21 cellular contexts compared by ENCODE assay signal in the genomic region with DNA sequence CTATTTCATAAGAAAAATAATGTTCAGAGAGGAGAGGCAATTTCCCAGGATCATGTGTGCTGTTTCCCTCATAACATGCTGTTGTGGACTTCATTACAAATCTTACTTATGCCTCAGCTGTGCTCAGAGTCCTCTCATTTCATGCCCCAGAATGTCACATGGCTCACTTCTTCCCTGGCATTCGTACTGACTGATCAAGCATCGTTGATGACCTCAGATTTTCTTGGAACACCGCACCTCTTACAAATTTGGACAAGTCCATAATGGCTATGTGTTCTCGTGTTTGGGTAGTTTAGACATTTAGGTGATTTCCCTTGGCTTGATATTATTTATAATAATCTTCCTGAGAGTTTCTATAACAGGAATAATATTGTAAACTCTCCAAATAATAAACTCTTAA. TPM values are rescaled to one million over a fixed set of nuclear protein-coding genes. Genes with fewer than 3 reads are reported as not detected.
A peak's percentile ranks its signal among the peaks of the same experiment; 100 is the strongest.
DNase-seq lines count a peak whose midpoint lies in the region; ATAC-seq and TF ChIP-seq lines count a peak whose summit lies in the region.
"Had no signal": no experiment of that assay in that cellular context is flagged by ENCODE, and none has a peak within 500 bp of the region (broad histone marks: within the 10 kb centered on the region; RNA-seq: fewer than 3 reads in every experiment).

No MANE protein-coding gene starts in this region.

- ATAC-seq in foreskin keratinocyte = peak; percentile 39
- no peak for ATAC-seq in activated T-cell treated with anti-CD3 and anti-CD28 coated beads, Interleukin-2, amount 50 U/mL, for 72 hours (replicated peaks in 1 of 2)
- no peak for ATAC-seq in natural killer cell
- ATAC-seq: A549 had no signal

- H3K27me3 ChIP-seq in foreskin keratinocyte = no peaks in the 10 kb centered on the region
- H3K27me3 ChIP-seq: BE2C; BLaER1 treated with 17β-estradiol and CSF1 and Interleukin-3, amounts not matched to agents 10 nM and 100 nM had no signal

- H3K27me3 Mint-ChIP-seq in activated CD4-positive, alpha-beta T cell treated with anti-CD3 and anti-CD28 coated beads, Interleukin-2, amount 10 ng/mL, durations not matched to agents 24 days and 14 days = peaks cover 5% of the 10 kb centered on the region
- no peaks in the 10 kb centered on the region for H3K27me3 Mint-ChIP-seq in activated T-cell treated with anti-CD3 and anti-CD28 coated beads, Interleukin-2, amount 50 U/mL, for 72 hours (ENCODE audit: low read depth)
- peaks cover 13 to 47% of the 10 kb centered on the region in 2 donors for H3K27me3 Mint-ChIP-seq in natural killer cell (ENCODE audit: low read depth in 2 of 2)

- peak; percentile 34 for DNase-seq in activated CD4-positive, alpha-beta T cell treated with anti-CD3 and anti-CD28 coated beads, Interleukin-2, amount 10 ng/mL, durations not matched to agents 24 days and 14 days
- no peak for DNase-seq in activated CD4-positive, alpha-beta T cell treated with anti-CD3 and anti-CD28 coated beads for 48 hours
- DNase-seq in epithelial cell of proximal tubule (ENCODE audit: low read depth) = peak; percentile 54
- DNase-seq in foreskin keratinocyte = peak; percentile 32 to 57
- no peak for DNase-seq in activated T-cell treated with anti-CD3 and anti-CD28 coated beads, Interleukin-2, amount 50 U/mL, for 72 hours
- no peak for DNase-seq in natural killer cell
- DNase-seq: 8988T; ACHN; AML-193; BE2C; CD4-positive, alpha-beta T cell; CD8-positive, alpha-beta memory T cell; DMS 273 treated with DMSO at 0.1 percent for 48 hours; DND-41; GM23248; H7; HCEC 1CT had no signal

- no peak overlapping the region for H3K4me3 Mint-ChIP-seq in activated CD4-positive, alpha-beta T cell treated with anti-CD3 and anti-CD28 coated beads, Interleukin-2, amount 10 ng/mL, durations not matched to agents 24 days and 14 days
- H3K4me3 Mint-ChIP-seq in activated T-cell treated with anti-CD3 and anti-CD28 coated beads, Interleukin-2, amount 50 U/mL, for 72 hours = no peak overlapping the region
- H3K4me3 Mint-ChIP-seq in natural killer cell = no peak overlapping the region
- H3K4me3 Mint-ChIP-seq: CD14-positive monocyte; CD4-positive, alpha-beta T cell; CD8-positive, alpha-beta memory T cell had no signal

- no peaks in the 10 kb centered on the region for H3K4me1 Mint-ChIP-seq in activated CD4-positive, alpha-beta T cell treated with anti-CD3 and anti-CD28 coated beads, Interleukin-2, amount 10 ng/mL, durations not matched to agents 24 days and 14 days
- no peaks in the 10 kb centered on the region for H3K4me1 Mint-ChIP-seq in activated T-cell treated with anti-CD3 and anti-CD28 coated beads, Interleukin-2, amount 50 U/mL, for 72 hours (ENCODE audit: low read depth)
- H3K4me1 Mint-ChIP-seq in natural killer cell = no peaks in the 10 kb centered on the region
- H3K4me1 Mint-ChIP-seq: CD8-positive, alpha-beta memory T cell had no signal

- no peak overlapping the region for H3K27ac Mint-ChIP-seq in activated CD4-positive, alpha-beta T cell treated with anti-CD3 and anti-CD28 coated beads, Interleukin-2, amount 10 ng/mL, durations not matched to agents 24 days and 14 days
- no peak overlapping the region for H3K27ac Mint-ChIP-seq in activated T-cell treated with anti-CD3 and anti-CD28 coated beads, Interleukin-2, amount 50 U/mL, for 72 hours
- no peak overlapping the region for H3K27ac Mint-ChIP-seq in natural killer cell
- H3K27ac Mint-ChIP-seq: CD14-positive monocyte; CD4-positive, alpha-beta T cell; CD8-positive, alpha-beta memory T cell had no signal

- TF ChIP-seq CTCF in epithelial cell of proximal tubule (conservative IDR thresholded peaks at IDR 0.05; ENCODE audit: low read depth, low read length) (no peak), foreskin keratinocyte (conservative IDR thresholded peaks at IDR 0.05) (no peak), natural killer cell (IDR thresholded peaks at IDR 0.05) (no peak)

- H3K4me3 ChIP-seq in epithelial cell of proximal tubule (ENCODE audit: low read depth, low read length) = no peak overlapping the region
- H3K4me3 ChIP-seq: A549; BLaER1 treated with 17β-estradiol and CSF1 and Interleukin-3, amounts not matched to agents 10 nM and 100 nM; GM23248 had no signal

- no peak overlapping the region for H3K27ac ChIP-seq in foreskin keratinocyte
- H3K27ac ChIP-seq: A549; BLaER1 treated with 17β-estradiol and CSF1 and Interleukin-3, amounts not matched to agents 10 nM and 100 nM; GM23248 had no signal

- no peaks in the 10 kb centered on the region for H3K4me1 ChIP-seq in foreskin keratinocyte
- H3K4me1 ChIP-seq: A549; BE2C; BLaER1 treated with 17β-estradiol and CSF1 and Interleukin-3, amounts not matched to agents 10 nM and 100 nM had no signal

- H3K36me3 Mint-ChIP-seq in activated CD4-positive, alpha-beta T cell treated with anti-CD3 and anti-CD28 coated beads, Interleukin-2, amount 10 ng/mL, durations not matched to agents 24 days and 14 days (ENCODE audit: low read depth) = no peaks in the 10 kb centered on the region
- H3K36me3 Mint-ChIP-seq in activated T-cell treated with anti-CD3 and anti-CD28 coated beads, Interleukin-2, amount 50 U/mL, for 72 hours (ENCODE audit: insufficient read depth in 2 of 2) = no peaks in the 10 kb centered on the region
- no peaks in the 10 kb centered on the region for H3K36me3 Mint-ChIP-seq in natural killer cell
- H3K36me3 Mint-ChIP-seq: CD14-positive monocyte; CD8-positive, alpha-beta memory T cell had no signal

- H3K9me3 Mint-ChIP-seq in activated CD4-positive, alpha-beta T cell treated with anti-CD3 and anti-CD28 coated beads, Interleukin-2, amount 10 ng/mL, durations not matched to agents 24 days and 14 days = no peaks in the 10 kb centered on the region
- no peaks in the 10 kb centered on the region for H3K9me3 Mint-ChIP-seq in activated T-cell treated with anti-CD3 and anti-CD28 coated beads, Interleukin-2, amount 50 U/mL, for 72 hours
- H3K9me3 Mint-ChIP-seq in natural killer cell = peaks cover 0 to 4% of the 10 kb centered on the region in 2 donors

- intact Hi-C loops in activated CD4-positive, alpha-beta T cell treated with anti-CD3 and anti-CD28 coated beads, Interleukin-2, amount 10 ng/mL, durations not matched to agents 24 days and 14 days (cut with micrococcal nuclease) = no loop called here
- intact Hi-C loops in natural killer cell (cut with micrococcal nuclease) = no loop called here

RNA-seq across cellular contexts. Expression of gene SERPINB7, which starts 32.9 kb away (rescaled TPM):
- not detected in 2 replicates for total RNA-seq in activated CD4-positive, alpha-beta T cell treated with anti-CD3 and anti-CD28 coated beads, Interleukin-2, amount 10 ng/mL, durations not matched to agents 24 days and 14 days
- total RNA-seq in epithelial cell of proximal tubule = 7.5 and 44.5 TPM in 2 replicates
- 155 and 190 TPM in 2 replicates for total RNA-seq in foreskin keratinocyte
- 127 and 133 TPM in 2 replicates for polyA plus RNA-seq in foreskin keratinocyte
- total RNA-seq in activated T-cell treated with anti-CD3 and anti-CD28 coated beads, Interleukin-2, amount 50 U/mL, for 72 hours = not detected
- not detected for total RNA-seq in natural killer cell
- total RNA-seq: CD4-positive, alpha-beta T cell; CD8-positive, alpha-beta memory T cell; H1; H7 had no signal
- polyA plus RNA-seq: CD14-positive monocyte; CD8-positive, alpha-beta memory T cell; H1 had no signal

Comparison
In these comparisons a context has a peak if more than half of its experiments do, and no peak if none do; other contexts are left out.
1. DNase-seq: peak in activated CD4-positive, alpha-beta T cell treated with anti-CD3 and anti-CD28 coated beads, Interleukin-2, amount 10 ng/mL, durations not matched to agents 24 days and 14 days (single experiment), epithelial cell of proximal tubule (single experiment) and foreskin keratinocyte (2 of 2); none in activated CD4-positive, alpha-beta T cell treated with anti-CD3 and anti-CD28 coated beads for 48 hours (single experiment), activated T-cell treated with anti-CD3 and anti-CD28 coated beads, Interleukin-2, amount 50 U/mL, for 72 hours (0 of 2) and natural killer cell (single experiment).